ENCODE assay signal across 19 cellular contexts in genomic region chr1:30011970-30012369, GRCh38.
DNase-seq lines count a peak whose midpoint lies in the region; ATAC-seq and TF ChIP-seq lines count a peak whose summit lies in the region.
"Had no signal": no experiment of that assay in that cellular context is flagged by ENCODE, and none has a peak within 500 bp of the region (broad histone marks: within the 10 kb centered on the region; RNA-seq: fewer than 3 reads in every experiment).

No MANE protein-coding gene starts in this region.

- H3K9me3 ChIP-seq in heart left ventricle (no peaks in the 10 kb centered on the region), psoas muscle (no peaks in the 10 kb centered on the region)

- no peak for TF ChIP-seq POLR2A in heart left ventricle (IDR thresholded peaks at IDR 0.05)

- H3K27ac Mint-ChIP-seq in GM23338, result no peak overlapping the region
- peak overlapping the region; percentile 21 for H3K27ac Mint-ChIP-seq in nephron progenitor cell
- H3K27ac Mint-ChIP-seq in osteocyte (ENCODE audit: unreplicated experiment), result no peak overlapping the region
- H3K27ac Mint-ChIP-seq: B cell; CD14-positive monocyte; CD4-positive, alpha-beta T cell had no signal

- 0 out of 2 replicates have a peak overlapping the region, but pooled peaks have one; percentile 7 for H2AFZ ChIP-seq in GM23338
- H2AFZ ChIP-seq: GM23248 had no signal

- DNase-seq in Right ventricle myocardium inferior (ENCODE audit: missing footprints) (peak; percentile 54), heart left ventricle (no peak), GM23338 (ENCODE audit: low spot score) (no peak), nephron progenitor cell (no peak), osteocyte (ENCODE audit: extremely low spot score, unreplicated experiment) (peak; percentile 64), DMS153 treated with DMSO at 0.1 percent for 48 hours (lab: John Stamatoyannopoulos, UW; ENCODE audit: unreplicated experiment) (no peak), SIG-M5 (lab: John Stamatoyannopoulos, UW) (no peak), psoas muscle (no peak)
- DNase-seq: CD4-positive, alpha-beta T cell; CD8-positive, alpha-beta memory T cell; DMS 273 treated with DMSO at 0.1 percent for 48 hours; DMS53; GF-D8; GM23248; H9 had no signal

- H3K4me1 Mint-ChIP-seq in GM23338, result peaks cover 6% of the 10 kb centered on the region; the same call in 2 of the 3 replicates
- H3K4me1 Mint-ChIP-seq in nephron progenitor cell, result peaks cover 31% of the 10 kb centered on the region
- H3K4me1 Mint-ChIP-seq in osteocyte (ENCODE audit: unreplicated experiment), result no peaks in the 10 kb centered on the region
- H3K4me1 Mint-ChIP-seq: B cell, CD14-positive monocyte had no signal

- TF ChIP-seq CTCF in heart left ventricle (IDR thresholded peaks at IDR 0.05), result no peak
- TF ChIP-seq CTCF in GM23338 (conservative IDR thresholded peaks at IDR 0.05; ENCODE audit: low read depth in 2 of 2), result no peak
- TF ChIP-seq CTCF in nephron progenitor cell (IDR thresholded peaks at IDR 0.05), result no peak
- TF ChIP-seq CTCF in osteocyte (IDR thresholded peaks at IDR 0.05), result no peak
- no peak for TF ChIP-seq CTCF in psoas muscle (IDR thresholded peaks at IDR 0.05)

- H3K27me3 ChIP-seq in heart left ventricle (no peaks in the 10 kb centered on the region), GM23338 (ENCODE audit: insufficient read depth) (no peaks in the 10 kb centered on the region), psoas muscle (ENCODE audit: insufficient read depth in 3 of 3, low read length in 2 of 3) (peaks cover 0 to 3% (median 3%) of the 10 kb centered on the region in 3 donors)
- H3K27me3 ChIP-seq: BLaER1 had no signal

- no peaks in the 10 kb centered on the region for H4K20me1 ChIP-seq in GM23338 (replicated peaks; ENCODE audit: insufficient read depth)
- H4K20me1 ChIP-seq: BLaER1 had no signal

- H3K79me2 ChIP-seq in GM23338 (replicated peaks; ENCODE audit: insufficient read depth), result no peaks in the 10 kb centered on the region

- no peaks in the 10 kb centered on the region for H3K9me2 ChIP-seq in GM23338 (ENCODE audit: insufficient read depth)

- no peak for ATAC-seq in Right ventricle myocardium inferior
- no peak for ATAC-seq in heart left ventricle
- ATAC-seq in GM23338, result no peak
- no peak for ATAC-seq in psoas muscle
- ATAC-seq: HCT116 had no signal

- H3K27ac ChIP-seq in heart left ventricle, result no peak overlapping the region
- H3K27ac ChIP-seq in GM23338 (ENCODE audit: low read depth), result no peak overlapping the region
- no peak overlapping the region for H3K27ac ChIP-seq in psoas muscle
- H3K27ac ChIP-seq: BLaER1, GM23248 had no signal

- no peaks in the 10 kb centered on the region for H3K36me3 ChIP-seq in heart left ventricle
- no peaks in the 10 kb centered on the region for H3K36me3 ChIP-seq in GM23338 (ENCODE audit: insufficient read depth)
- H3K36me3 ChIP-seq in psoas muscle (ENCODE audit: insufficient read depth in 1 of 2, low read depth in 1 of 2), result no peaks in the 10 kb centered on the region
- H3K36me3 ChIP-seq: BLaER1 had no signal

- H3K4me1 ChIP-seq in heart left ventricle (peaks cover 0 to 7% (median 0%) of the 10 kb centered on the region in 12 donors), GM23338 (ENCODE audit: insufficient read depth) (no peaks in the 10 kb centered on the region; the same call in 1 of the 2 replicates), psoas muscle (no peaks in the 10 kb centered on the region)

- intact Hi-C loops in Right ventricle myocardium inferior (cut with DNase I) (no loop called here), heart left ventricle (cut with DNase I) (no loop called here), psoas muscle (cut with DNase I) (no loop called here)

- H3K36me3 Mint-ChIP-seq in GM23338 (ENCODE audit: low read depth), result peaks cover 3% of the 10 kb centered on the region; the same call in 2 of the 3 replicates
- no peaks in the 10 kb centered on the region for H3K36me3 Mint-ChIP-seq in nephron progenitor cell (ENCODE audit: low read depth)
- H3K36me3 Mint-ChIP-seq in osteocyte (ENCODE audit: unreplicated experiment), result no peaks in the 10 kb centered on the region
- H3K36me3 Mint-ChIP-seq: CD14-positive monocyte; CD8-positive, alpha-beta memory T cell had no signal

- H3F3A ChIP-seq in GM23338 (replicated peaks; ENCODE audit: low read depth), result no peaks in the 10 kb centered on the region

- peaks cover 19% of the 10 kb centered on the region for H3K9me3 Mint-ChIP-seq in GM23338
- no peaks in the 10 kb centered on the region for H3K9me3 Mint-ChIP-seq in nephron progenitor cell
- H3K9me3 Mint-ChIP-seq in osteocyte (ENCODE audit: unreplicated experiment), result no peaks in the 10 kb centered on the region
- H3K9me3 Mint-ChIP-seq: CD4-positive, alpha-beta T cell; CD8-positive, alpha-beta memory T cell had no signal

- no peak overlapping the region for H3K4me3 ChIP-seq in heart left ventricle
- no peak overlapping the region for H3K4me3 ChIP-seq in GM23338
- H3K4me3 ChIP-seq in psoas muscle, result no peak overlapping the region
- H3K4me3 ChIP-seq: BLaER1, GM23248 had no signal

- no peak overlapping the region for H3K4me2 ChIP-seq in GM23338

- 68 to 79% (median 77%) methylated on average over 4 to 6 of the region's 6 CpGs for WGBS in heart left ventricle, 4 donors
- WGBS in psoas muscle, 3 donors, result 75 to 85% (median 82%) methylated on average over 6 of the region's 6 CpGs

- no peak overlapping the region for H3K4me3 Mint-ChIP-seq in GM23338
- H3K4me3 Mint-ChIP-seq in nephron progenitor cell, result no peak overlapping the region
- H3K4me3 Mint-ChIP-seq in osteocyte (ENCODE audit: unreplicated experiment), result no peak overlapping the region
- H3K4me3 Mint-ChIP-seq: B cell; CD14-positive monocyte; CD4-positive, alpha-beta T cell; H9 had no signal

- peaks cover 10% of the 10 kb centered on the region for H3K27me3 Mint-ChIP-seq in GM23338 (ENCODE audit: insufficient read depth, low read depth, poor library complexity)
- H3K27me3 Mint-ChIP-seq in nephron progenitor cell (ENCODE audit: low read depth, poor library complexity), result peaks cover 25% of the 10 kb centered on the region
- H3K27me3 Mint-ChIP-seq in osteocyte (ENCODE audit: unreplicated experiment), result no peaks in the 10 kb centered on the region

TF ChIP-seq in GM23338, 12 proteins besides CTCF, POLR2A, EP300 and RAD21 (continues in another document):
- TF ChIP-seq CREB1 (CRISPR knock-in tag; IDR thresholded peaks at IDR 0.05; ENCODE audit: low read depth), result no peak
- no peak for TF ChIP-seq ZNF331 (CRISPR knock-in tag; IDR thresholded peaks at IDR 0.05; ENCODE audit: low read depth)
- TF ChIP-seq EZH2 (IDR thresholded peaks at IDR 0.05; ENCODE audit: low read depth, unreplicated experiment), result no peak
- TF ChIP-seq, protein P1, sequence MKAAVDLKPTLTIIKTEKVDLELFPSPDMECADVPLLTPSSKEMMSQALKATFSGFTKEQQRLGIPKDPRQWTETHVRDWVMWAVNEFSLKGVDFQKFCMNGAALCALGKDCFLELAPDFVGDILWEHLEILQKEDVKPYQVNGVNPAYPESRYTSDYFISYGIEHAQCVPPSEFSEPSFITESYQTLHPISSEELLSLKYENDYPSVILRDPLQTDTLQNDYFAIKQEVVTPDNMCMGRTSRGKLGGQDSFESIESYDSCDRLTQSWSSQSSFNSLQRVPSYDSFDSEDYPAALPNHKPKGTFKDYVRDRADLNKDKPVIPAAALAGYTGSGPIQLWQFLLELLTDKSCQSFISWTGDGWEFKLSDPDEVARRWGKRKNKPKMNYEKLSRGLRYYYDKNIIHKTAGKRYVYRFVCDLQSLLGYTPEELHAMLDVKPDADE (IDR thresholded peaks at IDR 0.05), result no peak
- no peak for TF ChIP-seq ZNF114 (CRISPR knock-in tag; IDR thresholded peaks at IDR 0.05)
- TF ChIP-seq JUNB (IDR thresholded peaks at IDR 0.05; ENCODE audit: unreplicated experiment), result no peak

Comparison
In these comparisons a context has a peak if more than half of its experiments do, and no peak if none do; other contexts are left out.
1. DNase-seq: peak in Right ventricle myocardium inferior (single experiment) and osteocyte (single experiment); none in heart left ventricle (0 of 5), GM23338 (single experiment), nephron progenitor cell (single experiment), DMS153 treated with DMSO at 0.1 percent for 48 hours (single experiment), SIG-M5 (single experiment) and psoas muscle (0 of 2).